Comparison of ENCODE assay signal across 8 cellular contexts in the genomic region with DNA sequence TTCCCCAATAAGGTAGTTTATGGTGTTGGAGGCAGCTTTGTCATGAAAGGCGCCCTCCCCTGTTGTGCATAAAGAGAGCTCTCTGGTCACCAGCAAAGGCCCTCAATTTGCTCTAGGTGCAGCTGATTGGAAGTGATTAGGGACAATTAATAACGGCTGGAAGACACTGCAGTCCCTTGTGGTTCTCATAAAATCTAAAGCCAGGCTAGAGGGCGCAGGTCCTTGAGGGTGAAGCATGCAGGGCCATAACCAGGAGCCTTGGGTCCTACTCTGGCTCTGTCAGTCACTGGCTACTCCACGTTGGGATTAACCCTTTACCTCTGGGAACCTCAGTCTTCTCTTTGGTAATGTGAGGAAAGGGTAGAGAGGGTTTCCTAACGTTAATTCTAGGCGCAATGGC. TPM values are rescaled to one million over a fixed set of nuclear protein-coding genes. Genes with fewer than 3 reads are reported as not detected.
DNase-seq lines count a peak whose midpoint lies in the region; ATAC-seq and TF ChIP-seq lines count a peak whose summit lies in the region.

No MANE protein-coding gene starts in this region.

- POLR2A ChIA-PET in naive thymus-derived CD4-positive, alpha-beta T cell (lab: Charles Lee) = no interaction called here

- H3K27me3 Mint-ChIP-seq in naive thymus-derived CD4-positive, alpha-beta T cell = peaks cover 0 to 20% (median 3%) of the 10 kb centered on the region in 5 donors

- peak; percentile 53 for DNase-seq in DMS53 (lab: John Stamatoyannopoulos, UW)
- DNase-seq in DMS53 treated with DMSO at 0.1 percent for 48 hours (lab: John Stamatoyannopoulos, UW; ENCODE audit: unreplicated experiment) = no peak
- peak in 2 of 3 donors; percentile 22 to 47 for DNase-seq in Peyer's patch
- no peak for DNase-seq in naive thymus-derived CD4-positive, alpha-beta T cell
- DNase-seq in 8988T = no peak

- H3K36me3 ChIP-seq in Peyer's patch (no peaks in the 10 kb centered on the region), ectodermal cell (ENCODE audit: control insufficient read depth, insufficient read depth, low read length) (no peaks in the 10 kb centered on the region)
- peaks cover 0 to 6% (median 0%) of the 10 kb centered on the region in 3 experiments for H3K36me3 ChIP-seq in naive thymus-derived CD4-positive, alpha-beta T cell (ENCODE audit: control insufficient read depth in 2 of 3, insufficient read depth in 3 of 3, low read length in 3 of 3)

- no peaks in the 10 kb centered on the region for H3K27me3 ChIP-seq in Peyer's patch
- H3K27me3 ChIP-seq in ectodermal cell (ENCODE audit: control insufficient read depth, insufficient read depth, low read length, poor library complexity, severe bottlenecking) = peaks cover 22% of the 10 kb centered on the region
- H3K27me3 ChIP-seq in naive thymus-derived CD4-positive, alpha-beta T cell (ENCODE audit: control insufficient read depth in 2 of 2, insufficient read depth in 2 of 2, low read length in 2 of 2) = no peaks in the 10 kb centered on the region

- H3K36me3 Mint-ChIP-seq in naive thymus-derived CD4-positive, alpha-beta T cell = peaks cover 0 to 4% (median 0%) of the 10 kb centered on the region in 5 donors

- intact Hi-C loops in naive thymus-derived CD4-positive, alpha-beta T cell (cut with micrococcal nuclease) = no loop called here

- peak overlapping the region; percentile 85 to 98 (median 93) for H3K27ac Mint-ChIP-seq in naive thymus-derived CD4-positive, alpha-beta T cell

- H3K9me3 ChIP-seq in Peyer's patch (no peaks in the 10 kb centered on the region), ectodermal cell (ENCODE audit: control insufficient read depth, low read length) (no peaks in the 10 kb centered on the region)
- no peaks in the 10 kb centered on the region for H3K9me3 ChIP-seq in naive thymus-derived CD4-positive, alpha-beta T cell (ENCODE audit: control insufficient read depth in 2 of 3, low read length in 3 of 3)

- CTCF ChIA-PET in naive thymus-derived CD4-positive, alpha-beta T cell (lab: Charles Lee) = no interaction called here

- TF ChIP-seq CTCF in Peyer's patch (IDR thresholded peaks at IDR 0.05) = no peak

- no peaks in the 10 kb centered on the region for H3K9me3 Mint-ChIP-seq in naive thymus-derived CD4-positive, alpha-beta T cell

- H3K27ac ChIP-seq in Peyer's patch (peak overlapping the region; percentile 93 to 99 (median 98)), ectodermal cell (ENCODE audit: insufficient read depth, low read depth, low read length, poor library complexity, severe bottlenecking) (peak overlapping the region; percentile 90)
- peak overlapping the region; percentile 91 for H3K27ac ChIP-seq in naive thymus-derived CD4-positive, alpha-beta T cell (ENCODE audit: low read depth, low read length)

- ATAC-seq in HG02610 (IDR thresholded peaks at IDR 0.05; ENCODE audit: unreplicated experiment) (peak; percentile 5), HG02588 (IDR thresholded peaks at IDR 0.05; ENCODE audit: unreplicated experiment) (no peak)
- no peak for ATAC-seq in naive thymus-derived CD4-positive, alpha-beta T cell

- H3K4me1 Mint-ChIP-seq in naive thymus-derived CD4-positive, alpha-beta T cell = peaks cover 15 to 30% (median 21%) of the 10 kb centered on the region in 7 donors

- peaks cover 0 to 16% (median 6%) of the 10 kb centered on the region in 4 donors for H3K4me1 ChIP-seq in Peyer's patch
- peaks cover 4% of the 10 kb centered on the region for H3K4me1 ChIP-seq in ectodermal cell (ENCODE audit: control insufficient read depth, insufficient read depth, low read length)
- peaks cover 0 to 10% of the 10 kb centered on the region in 2 donors for H3K4me1 ChIP-seq in naive thymus-derived CD4-positive, alpha-beta T cell (ENCODE audit: control insufficient read depth in 2 of 2, insufficient read depth in 2 of 2, low read length in 2 of 2)

- TF ChIP-seq POLR2A in Peyer's patch (IDR thresholded peaks at IDR 0.05) = no peak

- H3K4me3 ChIP-seq in Peyer's patch = peak overlapping the region; percentile 81 to 93 (median 86)
- H3K4me3 ChIP-seq in ectodermal cell (ENCODE audit: insufficient read depth, low read depth, low read length) = peak overlapping the region; percentile 94
- H3K4me3 ChIP-seq in naive thymus-derived CD4-positive, alpha-beta T cell (ENCODE audit: low read length) = peak overlapping the region; percentile 93

- peak overlapping the region; percentile 92 to 100 (median 96) for H3K4me3 Mint-ChIP-seq in naive thymus-derived CD4-positive, alpha-beta T cell

- WGBS in ectodermal cell, 2 experiments = 9 to 11% methylated on average over 6 of the region's 6 CpGs

RNA-seq across cellular contexts. Expression of a gene that starts 1.9 kb away (rescaled TPM):
- total RNA-seq in Peyer's patch = 100 to 1,000 TPM in 1 of 4 donors, 10 to 100 TPM in 3; 17.7 to 110 (median 61.7) TPM
- polyA plus RNA-seq in ectodermal cell (2013, experiment 1 of 4) = 62.9 TPM
- polyA plus RNA-seq in ectodermal cell (2013, experiment 2 of 4) = 64.1 TPM
- 51.0 TPM for polyA plus RNA-seq in ectodermal cell (2013, experiment 3 of 4)
- polyA plus RNA-seq in ectodermal cell (2013, experiment 4 of 4) = 58.9 TPM
- total RNA-seq in naive thymus-derived CD4-positive, alpha-beta T cell = 10 to 100 TPM; 10.1 to 21.0 (median 16.9) TPM
- 1 to 10 TPM; 5.5 to 8.1 TPM for polyA plus RNA-seq in naive thymus-derived CD4-positive, alpha-beta T cell

Comparison
In these comparisons a context has a peak if more than half of its experiments do, and no peak if none do; other contexts are left out.
1. DNase-seq: peak in DMS53 (single experiment) and Peyer's patch (2 of 3); none in DMS53 treated with DMSO at 0.1 percent for 48 hours (single experiment), naive thymus-derived CD4-positive, alpha-beta T cell (0 of 9) and 8988T (single experiment).
2. Peak in every context shown above with its lines, with median percentiles within 50 percentile points of each other: H3K27ac ChIP-seq and H3K4me3 ChIP-seq.